In genomic region chr5:32320576-32320975, GRCh38 we compare ENCODE assay signal across 19 cellular contexts.
"Had no signal": no experiment of that assay in that cellular context is flagged by ENCODE, and none has a peak within 500 bp of the region (broad histone marks: within the 10 kb centered on the region; RNA-seq: fewer than 3 reads in every experiment).

No MANE protein-coding gene starts in this region.

- ATAC-seq: left colon; left ventricle myocardium superior; psoas muscle; sciatic nerve; stimulated activated memory B cell treated with anti-CD40 and anti-IgM and Interleukin-4, amounts not matched to agents 10 μg/mL and 1 μg/mL and 100 μg/mL, for 72 hours had no signal

- H3K4me3 ChIP-seq: dorsolateral prefrontal cortex, lung, psoas muscle, spleen, uterus had no signal

- H3K9me3 ChIP-seq: psoas muscle, uterus had no signal

- H3K27ac ChIP-seq: dorsolateral prefrontal cortex, neutrophil, psoas muscle, spleen, uterus had no signal

- DNase-seq: cortex of kidney; dorsolateral prefrontal cortex; effector CD8-positive, alpha-beta T cell; immature natural killer cell; left colon; left ventricle myocardium superior; mesenchymal stem cell; naive B cell; psoas muscle; retina; spleen; stimulated activated CD4-positive, alpha-beta T cell treated with anti-CD3 and anti-CD28 coated beads, Interleukin-15, amount 100 ng/mL, for 24 hours; stimulated activated CD4-positive, alpha-beta T cell treated with anti-CD3 and anti-CD28 coated beads, Interleukin-1b, Interleukin-23, amount 100 ng/mL, for 48 hours; stimulated activated CD4-positive, alpha-beta T cell treated with anti-CD3 and anti-CD28 coated beads, Interleukin-4, amount 100 ng/mL, for 24 hours; uterus had no signal

- H3K27me3 ChIP-seq: dorsolateral prefrontal cortex, neutrophil, spleen, uterus had no signal

- H3K4me1 ChIP-seq: uterus had no signal

- H3K36me3 ChIP-seq: neutrophil, spleen, uterus had no signal
